In genomic region chr15:69718445-69718844, GRCh38 we compare ENCODE assay signal across 23 cellular contexts.
DNase-seq lines count a peak whose midpoint lies in the region; ATAC-seq and TF ChIP-seq lines count a peak whose summit lies in the region.
"Had no signal": no experiment of that assay in that cellular context is flagged by ENCODE, and none has a peak within 500 bp of the region (broad histone marks: within the 10 kb centered on the region; RNA-seq: fewer than 3 reads in every experiment).

No MANE protein-coding gene starts in this region.

- CTCF ChIA-PET in CD4-positive, alpha-beta T cell (lab: Charles Lee), result no interaction called here
- CTCF ChIA-PET in naive thymus-derived CD4-positive, alpha-beta T cell (lab: Charles Lee), result no interaction called here

- H3K4me3 Mint-ChIP-seq in CD4-positive, alpha-beta T cell, result no peak overlapping the region
- H3K4me3 Mint-ChIP-seq in naive thymus-derived CD4-positive, alpha-beta T cell, result no peak overlapping the region
- H3K4me3 Mint-ChIP-seq: activated naive CD8-positive, alpha-beta T cell treated with anti-CD3 and anti-CD28 coated beads, Interleukin-2, amount 50 U/mL, for 24 hours had no signal

- H3K4me1 ChIP-seq in naive thymus-derived CD4-positive, alpha-beta T cell (ENCODE audit: control insufficient read depth in 2 of 2, insufficient read depth in 2 of 2, low read length in 2 of 2), result peaks cover 69 to 75% of the 10 kb centered on the region in 2 donors
- H3K4me1 ChIP-seq: gastroesophageal sphincter had no signal

- H3K27me3 ChIP-seq in CD4-positive, alpha-beta T cell (ENCODE audit: control insufficient read depth, insufficient read depth, low read length), result no peaks in the 10 kb centered on the region
- H3K27me3 ChIP-seq in naive thymus-derived CD4-positive, alpha-beta T cell (ENCODE audit: control insufficient read depth in 2 of 2, insufficient read depth in 2 of 2, low read length in 2 of 2), result no peaks in the 10 kb centered on the region
- H3K27me3 ChIP-seq: gastroesophageal sphincter had no signal

- no peaks in the 10 kb centered on the region for H3K36me3 Mint-ChIP-seq in CD4-positive, alpha-beta T cell (ENCODE audit: low read depth)
- H3K36me3 Mint-ChIP-seq in naive thymus-derived CD4-positive, alpha-beta T cell, result peaks cover 0 to 12% (median 0%) of the 10 kb centered on the region in 5 donors

- no peak overlapping the region for H3K4me3 ChIP-seq in NB4 (ENCODE audit: low read depth, low read length)
- no peak overlapping the region for H3K4me3 ChIP-seq in naive thymus-derived CD4-positive, alpha-beta T cell (ENCODE audit: low read length)
- H3K4me3 ChIP-seq: dorsolateral prefrontal cortex, gastroesophageal sphincter, GM12878, psoas muscle had no signal

- no peaks in the 10 kb centered on the region for H3K36me3 ChIP-seq in naive thymus-derived CD4-positive, alpha-beta T cell (ENCODE audit: control insufficient read depth in 2 of 3, insufficient read depth in 3 of 3, low read length in 3 of 3)
- H3K36me3 ChIP-seq: gastroesophageal sphincter had no signal

- H3K9me3 Mint-ChIP-seq in CD4-positive, alpha-beta T cell, result no peaks in the 10 kb centered on the region
- peaks cover 0 to 3% (median 0%) of the 10 kb centered on the region in 11 donors for H3K9me3 Mint-ChIP-seq in naive thymus-derived CD4-positive, alpha-beta T cell
- H3K9me3 Mint-ChIP-seq: activated naive CD8-positive, alpha-beta T cell treated with anti-CD3 and anti-CD28 coated beads, Interleukin-2, amount 50 U/mL, for 24 hours had no signal

- H3K27ac ChIP-seq in CD4-positive, alpha-beta T cell (ENCODE audit: low read depth, low read length), result no peak overlapping the region
- H3K27ac ChIP-seq in naive thymus-derived CD4-positive, alpha-beta T cell (ENCODE audit: low read depth, low read length), result no peak overlapping the region
- H3K27ac ChIP-seq: psoas muscle had no signal

- peak; percentile 50 to 60 for DNase-seq in AML-193 (lab: John Stamatoyannopoulos, UW)
- no peak for DNase-seq in CD4-positive, alpha-beta T cell
- peak; percentile 64 for DNase-seq in NB4 (ENCODE audit: low read depth)
- DNase-seq in naive thymus-derived CD4-positive, alpha-beta T cell, result no peak
- DNase-seq in dermis blood vessel endothelial cell, result no peak
- DNase-seq in NCI-H1436 treated with DMSO at 0.1 percent for 48 hours (lab: John Stamatoyannopoulos, UW), result no peak
- DNase-seq: ACHN; activated CD8-positive, alpha-beta memory T cell treated with anti-CD3 and anti-CD28 coated beads for 24 hours; activated effector memory CD4-positive, alpha-beta T cell treated with anti-CD3 and anti-CD28 coated beads, Interleukin-2, amount 50 U/mL, for 16 hours; activated T-cell treated with anti-CD3 and anti-CD28 coated beads, Interleukin-2, amount 50 U/mL, for 1 hour; KG1; mesendoderm; NCI-H1694 treated with DMSO at 0.1 percent for 48 hours; NCI-H2171 treated with DMSO at 0.1 percent for 48 hours; NCI-H524 treated with DMSO at 0.1 percent for 48 hours; occipital lobe; psoas muscle had no signal

- TF ChIP-seq POLR2A in NB4 (IDR thresholded peaks at IDR 0.05; ENCODE audit: extremely low read depth, insufficient read length), result no peak

- H3K27ac Mint-ChIP-seq in CD4-positive, alpha-beta T cell, result peak overlapping the region; percentile 84
- peak overlapping the region in 5 of 9 donors; percentile 20 to 96 (median 63) for H3K27ac Mint-ChIP-seq in naive thymus-derived CD4-positive, alpha-beta T cell

- no peaks in the 10 kb centered on the region for H3K9me3 ChIP-seq in CD4-positive, alpha-beta T cell (ENCODE audit: control insufficient read depth, low read length)
- H3K9me3 ChIP-seq in naive thymus-derived CD4-positive, alpha-beta T cell (ENCODE audit: control insufficient read depth in 2 of 3, low read length in 3 of 3), result no peaks in the 10 kb centered on the region
- H3K9me3 ChIP-seq: gastroesophageal sphincter, psoas muscle had no signal

- intact Hi-C loops in CD4-positive, alpha-beta T cell (cut with DNase I, micrococcal nuclease), result loop anchor here in 1 of 2 experiments (10.0 kb wide), 1 partner anchor 46 kb away; no protein-coding TSS in a partner anchor
- intact Hi-C loops in naive thymus-derived CD4-positive, alpha-beta T cell (cut with micrococcal nuclease), result loop anchor here (5.0 to 10.0 kb wide), 2 partner anchors 304 to 536 kb away; no protein-coding TSS in a partner anchor

- H3K4me1 Mint-ChIP-seq in CD4-positive, alpha-beta T cell (ENCODE audit: low read depth), result peaks cover 85% of the 10 kb centered on the region
- H3K4me1 Mint-ChIP-seq in naive thymus-derived CD4-positive, alpha-beta T cell, result peaks cover 68 to 95% (median 88%) of the 10 kb centered on the region in 7 donors

- POLR2A ChIA-PET in CD4-positive, alpha-beta T cell (lab: Charles Lee), result no interaction called here
- POLR2A ChIA-PET in naive thymus-derived CD4-positive, alpha-beta T cell (lab: Charles Lee), result interaction anchor here (3.0 kb wide), 1 partner anchor 40 kb away, joined by 10 read pairs; no protein-coding TSS in a partner anchor

- H3K27me3 Mint-ChIP-seq in CD4-positive, alpha-beta T cell, result no peaks in the 10 kb centered on the region
- H3K27me3 Mint-ChIP-seq in naive thymus-derived CD4-positive, alpha-beta T cell, result peaks cover 0 to 34% (median 0%) of the 10 kb centered on the region in 5 donors

- no peak for TF ChIP-seq CTCF in CD4-positive, alpha-beta T cell (IDR thresholded peaks at IDR 0.05)
- TF ChIP-seq CTCF in NB4 (IDR thresholded peaks at IDR 0.05; ENCODE audit: low read depth, low read length), result no peak

- no peak for ATAC-seq in CD4-positive, alpha-beta T cell (ENCODE audit: poor library complexity)
- no peak for ATAC-seq in naive thymus-derived CD4-positive, alpha-beta T cell
- ATAC-seq in GM21447 (IDR thresholded peaks at IDR 0.05; ENCODE audit: unreplicated experiment), result no peak
- ATAC-seq: GM12878, HCT116 had no signal

Comparison
In these comparisons a context has a peak if more than half of its experiments do, and no peak if none do; other contexts are left out.
1. DNase-seq: peak in AML-193 (2 of 2) and NB4 (single experiment); none in CD4-positive, alpha-beta T cell (0 of 10), naive thymus-derived CD4-positive, alpha-beta T cell (0 of 9), dermis blood vessel endothelial cell (single experiment) and NCI-H1436 treated with DMSO at 0.1 percent for 48 hours (single experiment).